ENCODE assay signal across 21 cellular contexts in genomic region chr6:5843078-5843477, GRCh38.
"Had no signal": no experiment of that assay in that cellular context is flagged by ENCODE, and none has a peak within 500 bp of the region (broad histone marks: within the 10 kb centered on the region; RNA-seq: fewer than 3 reads in every experiment).

No MANE protein-coding gene starts in this region.

- H3K4me3 ChIP-seq: heart right ventricle, hepatocyte, left lung, left ventricle myocardium inferior, lower lobe of right lung, lung, mucosa of descending colon had no signal

- H3K4me2 ChIP-seq: hepatocyte had no signal

- H3K36me3 ChIP-seq: heart right ventricle, left lung, left ventricle myocardium inferior, lower lobe of right lung had no signal

- ATAC-seq: heart right ventricle, left cardiac atrium, left colon, left lobe of liver, left lung, left ventricle myocardium superior, lower lobe of right lung, mucosa of descending colon had no signal

- H3K79me2 ChIP-seq: hepatocyte had no signal

- H3K4me1 ChIP-seq: heart right ventricle, left lung, left ventricle myocardium inferior, lower lobe of right lung had no signal

- H3K27ac ChIP-seq: heart right ventricle, hepatocyte, left lung, left ventricle myocardium inferior, lower lobe of right lung had no signal

- H3K9me3 ChIP-seq: lower lobe of right lung, mucosa of descending colon had no signal

- DNase-seq: heart right ventricle, hippocampal formation, hypothalamus, immature natural killer cell, islet precursor cell, kidney, kidney glomerular epithelial cell, left cardiac atrium, left colon, left lung, left ventricle myocardium inferior, left ventricle myocardium superior, lower lobe of right lung, mammary epithelial cell, mesenchymal stem cell, mesendoderm, midbrain, mucosa of descending colon had no signal

- H2AFZ ChIP-seq: hepatocyte had no signal
